24 cellular contexts compared by ENCODE assay signal in the genomic region with DNA sequence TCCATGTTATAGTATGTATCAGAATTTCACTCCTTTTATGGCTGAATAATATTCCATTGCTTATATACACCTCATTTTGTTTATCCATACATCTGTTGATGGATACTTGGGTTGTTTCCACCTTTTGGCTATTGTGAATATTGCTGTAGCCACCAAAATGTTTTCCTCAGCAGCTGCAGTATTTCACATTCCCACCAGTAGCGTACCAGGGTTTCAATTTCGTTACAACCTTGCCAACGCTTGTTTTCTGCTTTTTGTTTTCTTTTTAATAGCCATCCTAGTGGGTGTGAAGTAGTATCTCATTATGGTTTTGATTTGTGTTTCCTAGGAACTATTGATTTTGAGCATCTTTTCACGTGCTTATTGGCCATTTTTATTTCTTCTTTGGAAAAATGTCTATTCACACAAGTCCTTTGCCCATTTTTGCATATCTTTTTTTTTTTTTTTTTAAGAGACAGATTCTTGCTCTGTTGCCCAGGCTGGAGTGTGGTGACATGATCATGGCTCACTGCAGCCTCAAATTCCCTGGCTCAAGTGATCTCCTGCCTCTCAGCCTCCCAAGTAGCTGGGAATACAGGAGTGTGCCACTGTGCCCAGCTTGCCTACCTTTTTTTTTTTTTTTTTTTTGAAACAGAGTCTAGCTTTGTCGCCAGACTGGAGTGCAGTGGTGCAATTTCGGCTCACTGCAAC. TPM values are rescaled to one million over a fixed set of nuclear protein-coding genes. Genes with fewer than 3 reads are reported as not detected.
A peak's percentile ranks its signal among the peaks of the same experiment; 100 is the strongest.
DNase-seq lines count a peak whose midpoint lies in the region; ATAC-seq, FAIRE-seq and TF ChIP-seq lines count a peak whose summit lies in the region.
"Had no signal": no experiment of that assay in that cellular context is flagged by ENCODE, and none has a peak within 500 bp of the region (broad histone marks: within the 10 kb centered on the region; RNA-seq: fewer than 3 reads in every experiment).

No MANE protein-coding gene starts in this region.

- H3K36me3 ChIP-seq in ACC112 (ENCODE audit: insufficient read depth, low read length) (no peaks in the 10 kb centered on the region), smooth muscle cell (ENCODE audit: low read depth) (no peaks in the 10 kb centered on the region), WERI-Rb-1 (peaks cover 14% of the 10 kb centered on the region)

- no peak overlapping the region for H3K9ac ChIP-seq in smooth muscle cell (ENCODE audit: low read depth)

- peak overlapping the region; percentile 28; the same call in 1 of the 2 replicates for H3K4me3 ChIP-seq in ACC112 (ENCODE audit: low read depth, low read length)
- no peak overlapping the region for H3K4me3 ChIP-seq in WI38 (ENCODE audit: low read depth, low read length)
- no peak overlapping the region for H3K4me3 ChIP-seq in fibroblast of villous mesenchyme (ENCODE audit: low read depth, low read length)
- H3K4me3 ChIP-seq in smooth muscle cell, result no peak overlapping the region
- no peak overlapping the region for H3K4me3 ChIP-seq in WERI-Rb-1 (ENCODE audit: low read depth, low read length)
- H3K4me3 ChIP-seq: hepatocyte had no signal

- WGBS in smooth muscle cell (ENCODE audit: low lambda C conversion rate), result 92% methylated on average over 6 of the region's 6 CpGs

- no peak for TF ChIP-seq POLR2A in GM12891 (IDR thresholded peaks at IDR 0.05; ENCODE audit: low read depth, low read length)

- H3F3A ChIP-seq in smooth muscle cell (ENCODE audit: low read depth), result no peaks in the 10 kb centered on the region

- DNase-seq in GM12891 (ENCODE audit: insufficient read length, low spot score) (no peak), fibroblast of villous mesenchyme (ENCODE audit: low read depth) (no peak), smooth muscle cell (lab: John Stamatoyannopoulos, UW; ENCODE audit: unreplicated experiment) (no peak), WERI-Rb-1 (no peak)
- DNase-seq: activated CD4-positive, alpha-beta T cell treated with anti-CD3 and anti-CD28 coated beads for 36 hours; activated CD8-positive, alpha-beta memory T cell treated with anti-CD3 and anti-CD28 coated beads, Interleukin-2, amount 10 ng/mL, durations not matched to agents 7 days and 5 days; CD4-positive, alpha-beta memory T cell; foreskin keratinocyte; H9; islet precursor cell; NCI-H1417; NCI-H510A treated with DMSO at 0.1 percent for 48 hours; nucleus accumbens; retina; stimulated activated CD4-positive, alpha-beta T cell treated with anti-CD3 and anti-CD28 coated beads, Interleukin-15, amount 100 ng/mL, for 24 hours had no signal

- H3K27me3 ChIP-seq in ACC112 (ENCODE audit: insufficient read depth, low read length) (no peaks in the 10 kb centered on the region), smooth muscle cell (ENCODE audit: low read depth) (no peaks in the 10 kb centered on the region), WERI-Rb-1 (ENCODE audit: insufficient read depth, low read depth, severe bottlenecking) (no peaks in the 10 kb centered on the region)
- H3K27me3 ChIP-seq: foreskin keratinocyte, hepatocyte had no signal

- H2AFZ ChIP-seq in ACC112 (ENCODE audit: low read length, unreplicated experiment), result no peak overlapping the region
- H2AFZ ChIP-seq in smooth muscle cell (ENCODE audit: low read depth), result no peak overlapping the region
- H2AFZ ChIP-seq: hepatocyte had no signal

- H3K9me3 ChIP-seq in smooth muscle cell (replicated peaks; ENCODE audit: low read depth) (no peaks in the 10 kb centered on the region), WERI-Rb-1 (ENCODE audit: severe bottlenecking) (no peaks in the 10 kb centered on the region)

- H3K4me1 ChIP-seq in ACC112 (ENCODE audit: control insufficient read depth, insufficient read depth, low read length, unreplicated experiment) (no peaks in the 10 kb centered on the region), smooth muscle cell (ENCODE audit: low read depth) (no peaks in the 10 kb centered on the region)
- H3K4me1 ChIP-seq: foreskin keratinocyte had no signal

- ATAC-seq in GM18870 (IDR thresholded peaks at IDR 0.05; ENCODE audit: unreplicated experiment) (no peak), GM21619 (IDR thresholded peaks at IDR 0.05; ENCODE audit: unreplicated experiment) (no peak)
- ATAC-seq: activated CD4-positive, alpha-beta T cell treated with anti-CD3 and anti-CD28 coated beads for 36 hours; activated CD8-positive, alpha-beta memory T cell treated with anti-CD3 and anti-CD28 coated beads, Interleukin-2, amount 10 ng/mL, durations not matched to agents 7 days and 5 days; activated T-helper 17 cell treated with anti-CD3 and anti-CD28 coated beads, Interleukin-2, amount 50 U/mL, for 72 hours; foreskin keratinocyte had no signal

- no peak overlapping the region for H3K27ac ChIP-seq in ACC112 (ENCODE audit: low read depth, low read length)
- no peak overlapping the region for H3K27ac ChIP-seq in smooth muscle cell (ENCODE audit: low read depth)
- no peak overlapping the region for H3K27ac ChIP-seq in WERI-Rb-1
- H3K27ac ChIP-seq: foreskin keratinocyte, hepatocyte had no signal

- H3K4me2 ChIP-seq in smooth muscle cell, result no peak overlapping the region
- H3K4me2 ChIP-seq: hepatocyte had no signal

- TF ChIP-seq CTCF in WI38 (IDR thresholded peaks at IDR 0.05; ENCODE audit: low read depth, low read length) (peak; percentile 37; the same call in 1 of the 2 replicates), fibroblast of villous mesenchyme (IDR thresholded peaks at IDR 0.05; ENCODE audit: insufficient read depth, low read depth, low read length) (peak; percentile 14), smooth muscle cell (IDR thresholded peaks at IDR 0.05; ENCODE audit: borderline replicate concordance, insufficient read depth, poor library complexity, severe bottlenecking) (no peak), WERI-Rb-1 (IDR thresholded peaks at IDR 0.05; ENCODE audit: low read depth, low read length) (no peak)

- H3K79me2 ChIP-seq in ACC112 (ENCODE audit: control insufficient read depth, insufficient read depth, low read length, unreplicated experiment) (peaks cover 20% of the 10 kb centered on the region), smooth muscle cell (ENCODE audit: low read depth) (peaks cover 70% of the 10 kb centered on the region)

- peak; percentile 85 for FAIRE-seq in GM12891 (lab: Jason Lieb, UNC)
- FAIRE-seq: endometrium had no signal

- H4K20me1 ChIP-seq in smooth muscle cell (ENCODE audit: low read depth), result peaks cover 86% of the 10 kb centered on the region

TF ChIP-seq in GM12891, 5 proteins besides CTCF, POLR2A, EP300 and RAD21:
- TF ChIP-seq TAF1 (IDR thresholded peaks at IDR 0.05; ENCODE audit: low read depth, low read length), result no peak
- TF ChIP-seq PAX5 (IDR thresholded peaks at IDR 0.05; ENCODE audit: insufficient read depth, low read length, severe bottlenecking), result no peak
- no peak for TF ChIP-seq SPI1 (IDR thresholded peaks at IDR 0.05; ENCODE audit: low read depth, low read length)
- no peak for TF ChIP-seq POU2F2 (IDR thresholded peaks at IDR 0.05; ENCODE audit: low read depth, low read length)
- TF ChIP-seq POLR2AphosphoS5 (IDR thresholded peaks at IDR 0.05; ENCODE audit: low read depth, low read length), result no peak

RNA-seq across cellular contexts. Expression of gene UBXN2A, which starts 14.2 kb away (rescaled TPM):
- polyA plus RNA-seq in GM12891 (2012; ENCODE audit: low read depth, missing spikeins), result 6.9 TPM
- 9.3 and 18.1 TPM in 2 replicates for total RNA-seq in fibroblast of villous mesenchyme
- total RNA-seq in smooth muscle cell, result 21.6 and 26.0 TPM in 2 replicates
- 15.5 and 19.1 TPM in 2 replicates for polyA plus RNA-seq in smooth muscle cell

RNA-seq across cellular contexts. Expression of gene ATAD2B, which starts 27.5 kb away (rescaled TPM):
- 4.9 TPM for polyA plus RNA-seq in GM12891 (2012; ENCODE audit: low read depth, missing spikeins)
- total RNA-seq in fibroblast of villous mesenchyme (12.9 and 16.0 TPM in 2 replicates), smooth muscle cell (17.5 and 19.1 TPM in 2 replicates)
- 6.2 and 8.3 TPM in 2 replicates for polyA plus RNA-seq in smooth muscle cell

RNA-seq across cellular contexts. Expression of gene MFSD2B, which starts 55.4 kb away (rescaled TPM):
- 0.12 TPM for polyA plus RNA-seq in GM12891 (2012; ENCODE audit: low read depth, missing spikeins)
- under 0.01 and 0.32 TPM in 2 replicates for total RNA-seq in fibroblast of villous mesenchyme
- 0.04 TPM in 1 of 2 replicates, not detected in the other for total RNA-seq in smooth muscle cell
- polyA plus RNA-seq in smooth muscle cell, result 0.54 and 1.7 TPM in 2 replicates
- total RNA-seq: A673; activated CD4-positive, alpha-beta T cell treated with anti-CD3 and anti-CD28 coated beads for 36 hours; activated CD8-positive, alpha-beta memory T cell treated with anti-CD3 and anti-CD28 coated beads, Interleukin-2, amount 10 ng/mL, durations not matched to agents 7 days and 5 days; activated T-helper 17 cell treated with anti-CD3 and anti-CD28 coated beads, Interleukin-2, amount 50 U/mL, for 72 hours; CD4-positive, alpha-beta memory T cell; hepatocyte; subcutaneous adipose tissue had no signal
- polyA plus RNA-seq: CD4-positive, alpha-beta memory T cell had no signal

Comparison
In these comparisons a context has a peak if more than half of its experiments do, and no peak if none do; other contexts are left out.
1. CTCF ChIP-seq: peak in WI38 (single experiment) and fibroblast of villous mesenchyme (single experiment); none in smooth muscle cell (single experiment) and WERI-Rb-1 (single experiment).